In the genomic region with DNA sequence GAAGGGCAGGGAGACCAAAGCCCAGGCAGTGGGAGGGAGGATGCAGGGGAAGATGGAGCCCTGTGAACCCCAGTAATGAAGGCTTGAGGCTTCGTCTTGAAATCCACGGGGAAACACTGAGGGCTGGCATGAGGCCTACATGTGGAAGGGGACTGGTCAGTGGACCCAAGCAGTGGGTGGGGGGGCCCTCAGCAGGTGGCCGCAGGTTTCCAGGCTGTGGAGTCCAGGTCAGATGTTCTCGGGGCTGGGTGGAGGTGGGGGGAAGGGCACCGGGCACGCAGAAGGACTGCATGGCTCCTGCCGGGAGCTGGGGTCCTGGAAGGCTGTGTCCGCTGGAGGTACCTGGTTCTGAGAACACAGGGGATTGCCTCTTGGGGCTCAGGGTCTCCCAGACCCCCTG, we compare ENCODE assay signal across 35 cellular contexts. TPM values are rescaled to one million over a fixed set of nuclear protein-coding genes. Genes with fewer than 3 reads are reported as not detected.
"Had no signal": no experiment of that assay in that cellular context is flagged by ENCODE, and none has a peak within 500 bp of the region (broad histone marks: within the 10 kb centered on the region; RNA-seq: fewer than 3 reads in every experiment).

No MANE protein-coding gene starts in this region.

- H3K4me3 Mint-ChIP-seq: activated CD4-positive, alpha-beta T cell treated with anti-CD3 and anti-CD28 coated beads for 36 hours; activated CD8-positive, alpha-beta T cell treated with anti-CD3 and anti-CD28 coated beads for 36 hours; activated naive CD4-positive, alpha-beta T cell treated with anti-CD3 and anti-CD28 coated beads, Interleukin-2, amount 50 U/mL, for 24 hours; activated naive CD8-positive, alpha-beta T cell treated with anti-CD3 and anti-CD28 coated beads for 36 hours; activated naive CD8-positive, alpha-beta T cell treated with anti-CD3 and anti-CD28 coated beads, Interleukin-2, amount 50 U/mL, for 24 hours; activated T-cell treated with anti-CD3 and anti-CD28 coated beads, Interleukin-2, amount 50 U/mL, for 4 hours; activated T-helper 17 cell treated with anti-CD3 and anti-CD28 coated beads, Interleukin-2, amount 50 U/mL, for 72 hours had no signal

- H3K27ac Mint-ChIP-seq: activated CD4-positive, alpha-beta T cell treated with anti-CD3 and anti-CD28 coated beads for 36 hours; activated CD8-positive, alpha-beta T cell treated with anti-CD3 and anti-CD28 coated beads for 36 hours; activated naive CD4-positive, alpha-beta T cell treated with anti-CD3 and anti-CD28 coated beads, Interleukin-2, amount 50 U/mL, for 24 hours; activated naive CD8-positive, alpha-beta T cell treated with anti-CD3 and anti-CD28 coated beads for 36 hours; activated naive CD8-positive, alpha-beta T cell treated with anti-CD3 and anti-CD28 coated beads, Interleukin-2, amount 50 U/mL, for 24 hours; activated T-helper 17 cell treated with anti-CD3 and anti-CD28 coated beads, Interleukin-2, amount 50 U/mL, for 72 hours had no signal

- H3K9me3 Mint-ChIP-seq: activated CD8-positive, alpha-beta T cell treated with anti-CD3 and anti-CD28 coated beads for 36 hours; activated naive CD4-positive, alpha-beta T cell treated with anti-CD3 and anti-CD28 coated beads, Interleukin-2, amount 50 U/mL, for 24 hours; activated naive CD8-positive, alpha-beta T cell treated with anti-CD3 and anti-CD28 coated beads for 36 hours; activated naive CD8-positive, alpha-beta T cell treated with anti-CD3 and anti-CD28 coated beads, Interleukin-2, amount 50 U/mL, for 24 hours; activated T-cell treated with anti-CD3 and anti-CD28 coated beads, Interleukin-2, amount 50 U/mL, for 4 hours; activated T-helper 17 cell treated with anti-CD3 and anti-CD28 coated beads, Interleukin-2, amount 50 U/mL, for 72 hours had no signal

- H3K27me3 Mint-ChIP-seq: activated CD4-positive, alpha-beta T cell treated with anti-CD3 and anti-CD28 coated beads for 36 hours; activated CD8-positive, alpha-beta T cell treated with anti-CD3 and anti-CD28 coated beads for 36 hours; activated naive CD4-positive, alpha-beta T cell treated with anti-CD3 and anti-CD28 coated beads, Interleukin-2, amount 50 U/mL, for 24 hours; activated naive CD8-positive, alpha-beta T cell treated with anti-CD3 and anti-CD28 coated beads, Interleukin-2, amount 50 U/mL, for 24 hours had no signal

- H3K27ac ChIP-seq: adrenal gland, body of pancreas, epithelial cell of prostate, gastroesophageal sphincter had no signal

- H3K36me3 Mint-ChIP-seq: activated naive CD4-positive, alpha-beta T cell treated with anti-CD3 and anti-CD28 coated beads, Interleukin-2, amount 50 U/mL, for 24 hours; activated naive CD8-positive, alpha-beta T cell treated with anti-CD3 and anti-CD28 coated beads for 36 hours had no signal

- H3K27me3 ChIP-seq: adrenal gland, body of pancreas, esophagus squamous epithelium, gastroesophageal sphincter had no signal

- ATAC-seq: activated CD4-positive, alpha-beta T cell treated with anti-CD3 and anti-CD28 coated beads for 36 hours; activated CD8-positive, alpha-beta T cell treated with anti-CD3 and anti-CD28 coated beads for 36 hours; activated naive CD8-positive, alpha-beta T cell treated with anti-CD3 and anti-CD28 coated beads, Interleukin-2, amount 50 U/mL, for 24 hours; activated T-cell treated with anti-CD3 and anti-CD28 coated beads, Interleukin-2, amount 50 U/mL, for 4 hours; activated T-helper 17 cell treated with anti-CD3 and anti-CD28 coated beads, Interleukin-2, amount 50 U/mL, for 72 hours; body of pancreas; gastroesophageal sphincter had no signal

- H3K36me3 ChIP-seq: adrenal gland, esophagus squamous epithelium, gastroesophageal sphincter had no signal

- H3K4me3 ChIP-seq: adrenal gland, body of pancreas, esophagus squamous epithelium, gastroesophageal sphincter had no signal

- DNase-seq: activated CD4-positive, alpha-beta T cell treated with anti-CD3 and anti-CD28 coated beads for 36 hours; activated CD4-positive, alpha-beta T cell treated with anti-CD3 and anti-CD28 coated beads, Interleukin-2, amount 50 U/mL, for 1 hour; activated CD4-positive, alpha-beta T cell treated with anti-CD3 and anti-CD28 coated beads, Interleukin-2, amount 50 U/mL, for 48 hours; activated CD4-positive, CD25-positive, alpha-beta regulatory T cell; activated CD4-positive, CD25-positive, alpha-beta regulatory T cell treated with anti-CD3 and anti-CD28 coated beads, Interleukin-2, amount 50 U/mL, for 72 hours; activated CD8-positive, alpha-beta memory T cell treated with anti-CD3 and anti-CD28 coated beads for 24 hours; activated CD8-positive, alpha-beta T cell treated with anti-CD3 and anti-CD28 coated beads for 36 hours; activated effector memory CD4-positive, alpha-beta T cell treated with Interleukin-2 at 50 U/mL for 16 hours; activated gamma-delta T cell treated with Interleukin-2 at 50 U/mL for 16 hours; activated naive CD4-positive, alpha-beta T cell treated with Interleukin-2 at 50 U/mL for 16 hours; activated naive CD8-positive, alpha-beta T cell treated with anti-CD3 and anti-CD28 coated beads for 36 hours; activated naive CD8-positive, alpha-beta T cell treated with anti-CD3 and anti-CD28 coated beads, Interleukin-2, amount 50 U/mL, for 24 hours; activated T-cell treated with anti-CD3 and anti-CD28 coated beads, Interleukin-2, amount 50 U/mL, for 4 hours; adrenal gland; amygdala; aorta; body of pancreas; caudate nucleus; cortex of kidney; effector CD8-positive, alpha-beta T cell; esophagus squamous epithelium; foreskin melanocyte; head of caudate nucleus had no signal

- H3K9me3 ChIP-seq: adrenal gland, body of pancreas, esophagus squamous epithelium, gastroesophageal sphincter had no signal

- H3K4me1 Mint-ChIP-seq: activated naive CD4-positive, alpha-beta T cell treated with anti-CD3 and anti-CD28 coated beads, Interleukin-2, amount 50 U/mL, for 24 hours; activated T-helper 17 cell treated with anti-CD3 and anti-CD28 coated beads, Interleukin-2, amount 50 U/mL, for 72 hours had no signal

RNA-seq across cellular contexts. Expression of a gene that starts 2.8 kb away (rescaled TPM):
- total RNA-seq: fibroblast of lung had no signal

RNA-seq across cellular contexts. Expression of a gene that starts 39.4 kb away (rescaled TPM):
- total RNA-seq: activated CD4-positive, alpha-beta T cell treated with anti-CD3 and anti-CD28 coated beads for 36 hours; activated CD8-positive, alpha-beta T cell treated with anti-CD3 and anti-CD28 coated beads for 36 hours; activated naive CD8-positive, alpha-beta T cell treated with anti-CD3 and anti-CD28 coated beads for 36 hours; T-helper 1 cell treated with Interleukin-12 subunit alpha and Interleukin-12 subunit beta and Interleukin-4 antibody, amounts not matched to agents 30 ng/mL and 1 ng/mL, for 36 hours had no signal

RNA-seq across cellular contexts. Expression of a gene that starts 53.8 kb away (rescaled TPM):
- total RNA-seq: activated CD4-positive, alpha-beta T cell treated with anti-CD3 and anti-CD28 coated beads for 36 hours; activated CD8-positive, alpha-beta T cell treated with anti-CD3 and anti-CD28 coated beads for 36 hours; activated naive CD8-positive, alpha-beta T cell treated with anti-CD3 and anti-CD28 coated beads for 36 hours; activated T-cell treated with anti-CD3 and anti-CD28 coated beads, Interleukin-2, amount 50 U/mL, for 4 hours; activated T-helper 17 cell treated with anti-CD3 and anti-CD28 coated beads, Interleukin-2, amount 50 U/mL, for 72 hours; adrenal gland; aorta; body of pancreas; chondrocyte; dermis microvascular lymphatic vessel endothelial cell; endothelial cell of umbilical vein; esophagus squamous epithelium; fibroblast of lung; fibroblast of villous mesenchyme; glomerular endothelial cell; T-helper 1 cell treated with Interleukin-12 subunit alpha and Interleukin-12 subunit beta and Interleukin-4 antibody, amounts not matched to agents 30 ng/mL and 1 ng/mL, for 36 hours had no signal
- polyA plus RNA-seq: adrenal gland, aorta, endothelial cell of umbilical vein, esophagus, fibroblast of lung had no signal
